ENCODE assay signal across 8 cellular contexts in the genomic region with DNA sequence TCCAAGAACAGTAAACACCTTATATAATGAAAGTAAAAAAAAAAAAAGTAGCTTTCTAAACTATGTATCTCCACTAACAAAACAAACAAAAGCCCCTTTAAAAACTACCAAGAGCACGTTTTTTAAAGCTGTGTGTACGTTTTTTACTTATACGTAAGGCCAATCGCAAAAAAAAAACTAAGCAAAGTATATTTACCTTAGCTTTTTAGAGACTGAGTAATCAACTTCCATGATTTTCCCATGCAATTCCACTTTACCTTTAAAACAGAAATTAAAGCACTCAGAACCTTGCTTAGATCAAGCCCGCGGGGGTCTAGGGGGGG. TPM values are rescaled to one million over a fixed set of nuclear protein-coding genes. Genes with fewer than 3 reads are reported as not detected.
A peak's percentile ranks its signal among the peaks of the same experiment; 100 is the strongest.
DNase-seq lines count a peak whose midpoint lies in the region; ATAC-seq, FAIRE-seq and TF ChIP-seq lines count a peak whose summit lies in the region.

No MANE protein-coding gene starts in this region.

- TF ChIP-seq CTCF in MM.1S (IDR thresholded peaks at IDR 0.05; ENCODE audit: low read length) (no peak), nephron (IDR thresholded peaks at IDR 0.05; ENCODE audit: unreplicated experiment in 3 of 3) (no peak)

- H3K27ac ChIP-seq in CD4-positive, CD25-positive, alpha-beta regulatory T cell (ENCODE audit: insufficient read depth, low read length, poor library complexity, severe bottlenecking), result no peak overlapping the region
- H3K27ac ChIP-seq in MM.1S (ENCODE audit: low read length), result no peak overlapping the region

- H3K4me2 ChIP-seq in MM.1S (ENCODE audit: low read depth, low read length), result peak overlapping the region; percentile 93

- peaks cover 11% of the 10 kb centered on the region for H3F3A ChIP-seq in MM.1S (ENCODE audit: insufficient read depth, low read length)

- no peak for ATAC-seq in CD4-positive, CD25-positive, alpha-beta regulatory T cell (ENCODE audit: low read depth in 2 of 2)
- no peak for ATAC-seq in HG02973 (IDR thresholded peaks at IDR 0.05; ENCODE audit: unreplicated experiment)
- ATAC-seq in HG02852 (IDR thresholded peaks at IDR 0.05; ENCODE audit: unreplicated experiment), result no peak

- H3K9me3 Mint-ChIP-seq in CD4-positive, CD25-positive, alpha-beta regulatory T cell, result peaks cover 0 to 6% (median 0%) of the 10 kb centered on the region in 7 donors
- H3K9me3 Mint-ChIP-seq in dendritic cell treated with granulocyte-macrophage colony-stimulating factor and Interleukin-4, amounts not matched to agents 40 ng/mL and 50 ng/mL, for 4 days, result no peaks in the 10 kb centered on the region
- H3K9me3 Mint-ChIP-seq in nephron, result peaks cover 3% of the 10 kb centered on the region

- H3K4me3 ChIP-seq in CD4-positive, CD25-positive, alpha-beta regulatory T cell (ENCODE audit: low read depth, low read length), result no peak overlapping the region
- peak overlapping the region; percentile 93 for H3K4me3 ChIP-seq in MM.1S (ENCODE audit: low read length)

- H3K4me1 Mint-ChIP-seq in CD4-positive, CD25-positive, alpha-beta regulatory T cell, result peaks cover 7 to 23% (median 16%) of the 10 kb centered on the region in 4 donors
- peaks cover 27% of the 10 kb centered on the region for H3K4me1 Mint-ChIP-seq in dendritic cell treated with granulocyte-macrophage colony-stimulating factor and Interleukin-4, amounts not matched to agents 40 ng/mL and 50 ng/mL, for 4 days (ENCODE audit: low read depth)
- peaks cover 49% of the 10 kb centered on the region for H3K4me1 Mint-ChIP-seq in nephron

- no peaks in the 10 kb centered on the region for H4K20me1 ChIP-seq in MM.1S (ENCODE audit: insufficient read depth, low read length)

- no peak overlapping the region for H3K27ac Mint-ChIP-seq in CD4-positive, CD25-positive, alpha-beta regulatory T cell
- H3K27ac Mint-ChIP-seq in dendritic cell treated with granulocyte-macrophage colony-stimulating factor and Interleukin-4, amounts not matched to agents 40 ng/mL and 50 ng/mL, for 4 days, result peak overlapping the region; percentile 79
- peak overlapping the region; percentile 95 to 100 (median 98) for H3K27ac Mint-ChIP-seq in nephron

- H3K36me3 ChIP-seq in CD4-positive, CD25-positive, alpha-beta regulatory T cell (ENCODE audit: control insufficient read depth, insufficient read depth, low read length), result no peaks in the 10 kb centered on the region
- H3K36me3 ChIP-seq in MM.1S (replicated peaks; ENCODE audit: insufficient read depth, low read length), result no peaks in the 10 kb centered on the region

- no peak for TF ChIP-seq POLR2A in GM12891 (IDR thresholded peaks at IDR 0.05; ENCODE audit: low read depth, low read length)

- no peaks in the 10 kb centered on the region for H3K9me3 ChIP-seq in CD4-positive, CD25-positive, alpha-beta regulatory T cell (ENCODE audit: control insufficient read depth in 2 of 2, low read length in 2 of 2)
- H3K9me3 ChIP-seq in MM.1S (replicated peaks; ENCODE audit: insufficient read depth, low read length), result no peaks in the 10 kb centered on the region

- peaks cover 51% of the 10 kb centered on the region for H3K79me2 ChIP-seq in MM.1S (ENCODE audit: low read length)

- no peak for DNase-seq in CD4-positive, CD25-positive, alpha-beta regulatory T cell
- DNase-seq in MM.1S, result peak; percentile 17
- DNase-seq in GM12891 (ENCODE audit: insufficient read length, low spot score), result no peak
- DNase-seq in NCI-H1105 treated with DMSO at 0.1 percent for 48 hours (lab: John Stamatoyannopoulos, UW), result no peak

- peak overlapping the region; percentile 62 to 82 (median 75) for H3K4me3 Mint-ChIP-seq in CD4-positive, CD25-positive, alpha-beta regulatory T cell
- peak overlapping the region; percentile 94 for H3K4me3 Mint-ChIP-seq in dendritic cell treated with granulocyte-macrophage colony-stimulating factor and Interleukin-4, amounts not matched to agents 40 ng/mL and 50 ng/mL, for 4 days
- H3K4me3 Mint-ChIP-seq in nephron, result peak overlapping the region; percentile 95 to 99 (median 98)

- H3K27me3 ChIP-seq in CD4-positive, CD25-positive, alpha-beta regulatory T cell (ENCODE audit: control insufficient read depth, insufficient read depth, low read length), result peaks cover 47% of the 10 kb centered on the region
- H3K27me3 ChIP-seq in MM.1S (replicated peaks; ENCODE audit: insufficient read depth, low read length), result no peaks in the 10 kb centered on the region

- no peaks in the 10 kb centered on the region for H3K9me2 ChIP-seq in MM.1S (replicated peaks; ENCODE audit: insufficient read depth, low read length)

- peak overlapping the region; percentile 98 for H2AFZ ChIP-seq in MM.1S (ENCODE audit: low read length)

- FAIRE-seq in GM12891 (lab: Jason Lieb, UNC), result no peak

- H3K4me1 ChIP-seq in CD4-positive, CD25-positive, alpha-beta regulatory T cell (ENCODE audit: control insufficient read depth, insufficient read depth, low read length, poor library complexity, severe bottlenecking), result peaks cover 25% of the 10 kb centered on the region
- H3K4me1 ChIP-seq in MM.1S (ENCODE audit: low read length), result peaks cover 12% of the 10 kb centered on the region

- no peaks in the 10 kb centered on the region for H3K36me3 Mint-ChIP-seq in CD4-positive, CD25-positive, alpha-beta regulatory T cell
- peaks cover 31% of the 10 kb centered on the region for H3K36me3 Mint-ChIP-seq in dendritic cell treated with granulocyte-macrophage colony-stimulating factor and Interleukin-4, amounts not matched to agents 40 ng/mL and 50 ng/mL, for 4 days (ENCODE audit: low read depth)
- H3K36me3 Mint-ChIP-seq in nephron (ENCODE audit: low read depth), result peaks cover 19% of the 10 kb centered on the region

- intact Hi-C loops in dendritic cell treated with granulocyte-macrophage colony-stimulating factor and Interleukin-4, amounts not matched to agents 40 ng/mL and 50 ng/mL, for 4 days (cut with micrococcal nuclease), result loop anchor here (10.0 kb wide), 1 partner anchor 112 kb away; a partner anchor contains a TSS

- H3K27me3 Mint-ChIP-seq in CD4-positive, CD25-positive, alpha-beta regulatory T cell, result peaks cover 83% of the 10 kb centered on the region
- peaks cover 14% of the 10 kb centered on the region for H3K27me3 Mint-ChIP-seq in dendritic cell treated with granulocyte-macrophage colony-stimulating factor and Interleukin-4, amounts not matched to agents 40 ng/mL and 50 ng/mL, for 4 days
- no peaks in the 10 kb centered on the region for H3K27me3 Mint-ChIP-seq in nephron (ENCODE audit: low read depth)

- H3K9ac ChIP-seq in MM.1S (ENCODE audit: low read length), result peak overlapping the region; percentile 69

TF ChIP-seq in GM12891, 5 proteins besides CTCF, POLR2A, EP300 and RAD21:
- TF ChIP-seq POU2F2 (IDR thresholded peaks at IDR 0.05; ENCODE audit: low read depth, low read length), result no peak
- no peak for TF ChIP-seq POLR2AphosphoS5 (IDR thresholded peaks at IDR 0.05; ENCODE audit: low read depth, low read length)
- TF ChIP-seq SPI1 (IDR thresholded peaks at IDR 0.05; ENCODE audit: low read depth, low read length), result no peak
- no peak for TF ChIP-seq TAF1 (IDR thresholded peaks at IDR 0.05; ENCODE audit: low read depth, low read length)
- TF ChIP-seq PAX5 (IDR thresholded peaks at IDR 0.05; ENCODE audit: insufficient read depth, low read length, severe bottlenecking), result no peak
TF ChIP-seq in GM12891: peak in this region for 0.

RNA-seq across cellular contexts. Expression of a gene that starts 1.9 kb away (rescaled TPM):
- 3.6 TPM for total RNA-seq in CD4-positive, CD25-positive, alpha-beta regulatory T cell
- not detected for polyA plus RNA-seq in CD4-positive, CD25-positive, alpha-beta regulatory T cell
- polyA plus RNA-seq in GM12891 (2012; ENCODE audit: low read depth, missing spikeins), result 0.06 TPM

Comparison
In these comparisons a context has a peak if more than half of its experiments do, and no peak if none do; other contexts are left out.
1. H3K27ac Mint-ChIP-seq: peak in dendritic cell treated with granulocyte-macrophage colony-stimulating factor and Interleukin-4, amounts not matched to agents 40 ng/mL and 50 ng/mL, for 4 days (single experiment) and nephron (3 of 3); none in CD4-positive, CD25-positive, alpha-beta regulatory T cell (0 of 3).
2. Peak in every context shown above with its lines, with median percentiles within 50 percentile points of each other: H3K4me3 Mint-ChIP-seq.